ENCODE assay signal across 14 cellular contexts in the genomic region with DNA sequence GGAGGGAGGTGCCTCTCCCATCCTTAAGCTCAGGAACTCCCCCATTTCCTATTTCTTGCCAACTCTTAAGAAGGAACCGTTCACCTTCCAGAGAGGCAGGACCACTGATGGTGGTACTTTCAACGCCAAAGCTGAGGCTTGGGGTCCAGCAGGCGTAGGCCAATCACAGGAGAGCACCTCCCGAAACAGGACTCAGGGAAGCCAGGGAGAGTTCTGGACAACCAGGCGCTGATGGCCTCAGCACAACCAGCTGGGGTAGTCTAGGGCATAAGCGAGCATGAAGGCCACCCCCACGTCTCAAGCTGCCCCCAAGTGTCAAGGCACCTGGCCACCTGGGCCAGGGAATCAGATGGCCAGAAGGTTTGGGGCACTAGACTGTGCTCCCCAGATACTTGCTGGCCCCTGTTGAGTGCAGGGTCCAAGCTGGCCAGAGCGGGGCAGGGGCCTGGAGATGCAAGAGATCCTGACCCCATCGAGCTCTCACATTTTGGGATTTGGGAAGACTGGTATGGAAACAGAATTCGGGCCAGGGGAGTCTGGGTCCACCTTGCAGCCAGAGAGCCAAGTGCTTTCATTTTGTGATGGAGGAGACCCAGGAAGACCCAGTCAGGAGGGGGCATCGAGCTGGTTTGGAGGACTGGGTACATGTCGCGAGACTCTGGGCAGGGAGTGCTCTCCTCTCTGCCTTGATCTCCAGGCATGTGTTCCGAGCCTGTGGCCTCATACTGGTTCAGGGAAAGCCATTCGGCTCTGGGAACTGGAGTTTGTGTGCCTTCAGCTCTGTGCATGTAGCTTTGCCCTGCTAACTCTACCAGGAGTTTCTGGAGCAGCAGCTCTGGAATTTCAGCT. TPM values are rescaled to one million over a fixed set of nuclear protein-coding genes. Genes with fewer than 3 reads are reported as not detected.
DNase-seq lines count a peak whose midpoint lies in the region; ATAC-seq and TF ChIP-seq lines count a peak whose summit lies in the region.
"Had no signal": no experiment of that assay in that cellular context is flagged by ENCODE, and none has a peak within 500 bp of the region (broad histone marks: within the 10 kb centered on the region; RNA-seq: fewer than 3 reads in every experiment).

No MANE protein-coding gene starts in this region.

- peaks cover 4% of the 10 kb centered on the region for H3K27me3 Mint-ChIP-seq in activated CD8-positive, alpha-beta memory T cell treated with anti-CD3 and anti-CD28 coated beads, Interleukin-2, amount 10 ng/mL, durations not matched to agents 7 days and 5 days
- H3K27me3 Mint-ChIP-seq in activated T-cell treated with anti-CD3 and anti-CD28 coated beads, Interleukin-2, amount 50 U/mL, for 72 hours (ENCODE audit: low read depth): no peaks in the 10 kb centered on the region

- H3K9me3 ChIP-seq in mucosa of descending colon: no peaks in the 10 kb centered on the region
- peaks cover 0 to 4% (median 0%) of the 10 kb centered on the region in 4 donors for H3K9me3 ChIP-seq in upper lobe of left lung

- TF ChIP-seq CTCF in mucosa of descending colon (IDR thresholded peaks at IDR 0.05): no peak
- TF ChIP-seq CTCF in upper lobe of left lung (IDR thresholded peaks at IDR 0.05): no peak

- ATAC-seq in activated CD8-positive, alpha-beta memory T cell treated with anti-CD3 and anti-CD28 coated beads, Interleukin-2, amount 10 ng/mL, durations not matched to agents 7 days and 5 days: peak; percentile 41
- peak; percentile 38 to 43 for ATAC-seq in activated T-cell treated with anti-CD3 and anti-CD28 coated beads, Interleukin-2, amount 50 U/mL, for 72 hours (replicated peaks in 1 of 2)
- ATAC-seq in mucosa of descending colon: peak; percentile 29
- ATAC-seq in upper lobe of left lung (ENCODE audit: low FRiP score in 2 of 2): no peak
- no peak for ATAC-seq in HG03442 (IDR thresholded peaks at IDR 0.05; ENCODE audit: unreplicated experiment)
- no peak for ATAC-seq in GM19035 (IDR thresholded peaks at IDR 0.05; ENCODE audit: unreplicated experiment)
- ATAC-seq: A549, esophagus mucosa had no signal

- peak overlapping the region; percentile 93 for H3K27ac Mint-ChIP-seq in activated CD8-positive, alpha-beta memory T cell treated with anti-CD3 and anti-CD28 coated beads, Interleukin-2, amount 10 ng/mL, durations not matched to agents 7 days and 5 days
- peak overlapping the region; percentile 99 for H3K27ac Mint-ChIP-seq in activated T-cell treated with anti-CD3 and anti-CD28 coated beads, Interleukin-2, amount 50 U/mL, for 72 hours

- H3K4me3 ChIP-seq in mucosa of descending colon: no peak overlapping the region
- peak overlapping the region in 3 of 4 donors; percentile 23 to 36 (median 34) for H3K4me3 ChIP-seq in upper lobe of left lung
- H3K4me3 ChIP-seq: A549 had no signal

- no peaks in the 10 kb centered on the region for H3K27me3 ChIP-seq in upper lobe of left lung

- H3K36me3 Mint-ChIP-seq in activated CD8-positive, alpha-beta memory T cell treated with anti-CD3 and anti-CD28 coated beads, Interleukin-2, amount 10 ng/mL, durations not matched to agents 7 days and 5 days: peaks cover 26% of the 10 kb centered on the region
- H3K36me3 Mint-ChIP-seq in activated T-cell treated with anti-CD3 and anti-CD28 coated beads, Interleukin-2, amount 50 U/mL, for 72 hours (ENCODE audit: insufficient read depth in 2 of 2): peaks cover 27 to 44% of the 10 kb centered on the region in 2 donors

- DNase-seq in activated CD8-positive, alpha-beta memory T cell treated with anti-CD3 and anti-CD28 coated beads, Interleukin-2, amount 10 ng/mL, durations not matched to agents 7 days and 5 days: peak; percentile 73
- no peak for DNase-seq in activated CD8-positive, alpha-beta memory T cell treated with anti-CD3 and anti-CD28 coated beads for 24 hours
- peak in 1 of 2 donors; percentile 53 for DNase-seq in activated T-cell treated with anti-CD3 and anti-CD28 coated beads, Interleukin-2, amount 50 U/mL, for 72 hours
- DNase-seq in mucosa of descending colon (peak in 1 of 3 donors; percentile 37), upper lobe of left lung (no peak), cerebellar nuclear complex (lab: John Stamatoyannopoulos, UW) (no peak)
- DNase-seq: caudate nucleus, mesendoderm, NCI-H510A treated with DMSO at 0.1 percent for 48 hours, substantia nigra had no signal

- intact Hi-C loops in mucosa of descending colon (cut with DNase I, micrococcal nuclease): no loop called here

- CTCF ChIA-PET in activated CD8-positive, alpha-beta memory T cell treated with anti-CD3 and anti-CD28 coated beads, Interleukin-2, amount 10 ng/mL, durations not matched to agents 7 days and 5 days (lab: Charles Lee): interaction anchor here (1.0 to 1.4 kb wide), 5 partner anchors 12 to 115 kb away, joined by 3 to 4 read pairs (median 4); no protein-coding TSS in a partner anchor

- peaks cover 45% of the 10 kb centered on the region for H3K4me1 Mint-ChIP-seq in activated CD8-positive, alpha-beta memory T cell treated with anti-CD3 and anti-CD28 coated beads, Interleukin-2, amount 10 ng/mL, durations not matched to agents 7 days and 5 days
- H3K4me1 Mint-ChIP-seq in activated T-cell treated with anti-CD3 and anti-CD28 coated beads, Interleukin-2, amount 50 U/mL, for 72 hours (ENCODE audit: low read depth): peaks cover 60% of the 10 kb centered on the region

- no peak for TF ChIP-seq EP300 in upper lobe of left lung (IDR thresholded peaks at IDR 0.05)

- H3K36me3 ChIP-seq in mucosa of descending colon (ENCODE audit: low read depth): no peaks in the 10 kb centered on the region
- H3K36me3 ChIP-seq in upper lobe of left lung: no peaks in the 10 kb centered on the region

- no peaks in the 10 kb centered on the region for H3K4me1 ChIP-seq in mucosa of descending colon (ENCODE audit: low read depth)
- peaks cover 0 to 7% (median 2%) of the 10 kb centered on the region in 4 donors for H3K4me1 ChIP-seq in upper lobe of left lung
- H3K4me1 ChIP-seq: A549 had no signal

- no peak for TF ChIP-seq POLR2A in upper lobe of left lung (IDR thresholded peaks at IDR 0.05)

- peak overlapping the region in 2 of 4 donors; percentile 66 to 72 for H3K27ac ChIP-seq in upper lobe of left lung
- H3K27ac ChIP-seq: A549 had no signal

- WGBS in upper lobe of left lung, 2 donors: 77 to 85% methylated on average over 9 to 15 of the region's 15 CpGs

- peaks cover 9% of the 10 kb centered on the region for H3K9me3 Mint-ChIP-seq in activated CD8-positive, alpha-beta memory T cell treated with anti-CD3 and anti-CD28 coated beads, Interleukin-2, amount 10 ng/mL, durations not matched to agents 7 days and 5 days (ENCODE audit: low read depth)
- H3K9me3 Mint-ChIP-seq in activated T-cell treated with anti-CD3 and anti-CD28 coated beads, Interleukin-2, amount 50 U/mL, for 72 hours: no peaks in the 10 kb centered on the region

- H3K4me3 Mint-ChIP-seq in activated CD8-positive, alpha-beta memory T cell treated with anti-CD3 and anti-CD28 coated beads, Interleukin-2, amount 10 ng/mL, durations not matched to agents 7 days and 5 days: peak overlapping the region; percentile 80
- H3K4me3 Mint-ChIP-seq in activated T-cell treated with anti-CD3 and anti-CD28 coated beads, Interleukin-2, amount 50 U/mL, for 72 hours: peak overlapping the region; percentile 87 to 93

RNA-seq across cellular contexts. Expression of a gene that starts 0.9 kb away (rescaled TPM):
- 100 to 1,000 TPM; 152 to 181 TPM for total RNA-seq in activated CD8-positive, alpha-beta memory T cell treated with anti-CD3 and anti-CD28 coated beads, Interleukin-2, amount 10 ng/mL, durations not matched to agents 7 days and 5 days
- 100 to 1,000 TPM; 298 to 313 TPM for total RNA-seq in activated T-cell treated with anti-CD3 and anti-CD28 coated beads, Interleukin-2, amount 50 U/mL, for 72 hours
- total RNA-seq in mucosa of descending colon: 1 to 10 TPM; 2.3 to 4.3 (median 2.8) TPM
- total RNA-seq in upper lobe of left lung: 10 to 100 TPM in 2 of 6 donors, 1 to 10 TPM in 4; 3.8 to 27.2 (median 5.3) TPM

RNA-seq across cellular contexts. Expression of a gene that starts 20.4 kb away (rescaled TPM):
- total RNA-seq in activated CD8-positive, alpha-beta memory T cell treated with anti-CD3 and anti-CD28 coated beads, Interleukin-2, amount 10 ng/mL, durations not matched to agents 7 days and 5 days: under 1 TPM; 0.30 to 0.96 TPM
- 1 to 10 TPM; 3.5 to 4.1 TPM for total RNA-seq in activated T-cell treated with anti-CD3 and anti-CD28 coated beads, Interleukin-2, amount 50 U/mL, for 72 hours
- 10 to 100 TPM in 2 of 3 donors, 1 to 10 TPM in 1; 6.2 to 36.8 (median 18.4) TPM for total RNA-seq in mucosa of descending colon
- 100 to 1,000 TPM in 4 of 6 donors, 10 to 100 TPM in 2; 29.5 to 186 (median 115) TPM for total RNA-seq in upper lobe of left lung

RNA-seq across cellular contexts. Expression of a gene that starts 48.1 kb away (rescaled TPM):
- under 1 TPM; 0.52 to 0.93 TPM for total RNA-seq in activated CD8-positive, alpha-beta memory T cell treated with anti-CD3 and anti-CD28 coated beads, Interleukin-2, amount 10 ng/mL, durations not matched to agents 7 days and 5 days
- 1 to 10 TPM; 2.4 to 3.5 TPM for total RNA-seq in activated T-cell treated with anti-CD3 and anti-CD28 coated beads, Interleukin-2, amount 50 U/mL, for 72 hours
- total RNA-seq in mucosa of descending colon (10 to 100 TPM in 1 of 3 donors, 1 to 10 TPM in 2; 3.9 to 11.8 (median 8.5) TPM), upper lobe of left lung (10 to 100 TPM in 2 of 6 donors, 1 to 10 TPM in 4; 3.6 to 18.2 (median 9.4) TPM)

RNA-seq across cellular contexts. Expression of a gene that starts 58.4 kb away (rescaled TPM):
- total RNA-seq in activated CD8-positive, alpha-beta memory T cell treated with anti-CD3 and anti-CD28 coated beads, Interleukin-2, amount 10 ng/mL, durations not matched to agents 7 days and 5 days: 100 to 1,000 TPM; 106 to 121 TPM
- 10 to 100 TPM; 61.9 to 66.3 TPM for total RNA-seq in activated T-cell treated with anti-CD3 and anti-CD28 coated beads, Interleukin-2, amount 50 U/mL, for 72 hours
- 10 to 100 TPM; 35.8 to 95.2 (median 46.6) TPM for total RNA-seq in mucosa of descending colon
- total RNA-seq in upper lobe of left lung: 100 to 1,000 TPM in 5 of 6 donors, 10 to 100 TPM in 1; 27.2 to 153 (median 129) TPM

Comparison
In these comparisons a context has a peak if more than half of its experiments do, and no peak if none do; other contexts are left out.
1. ATAC-seq: peak in activated CD8-positive, alpha-beta memory T cell treated with anti-CD3 and anti-CD28 coated beads, Interleukin-2, amount 10 ng/mL, durations not matched to agents 7 days and 5 days (single experiment), activated T-cell treated with anti-CD3 and anti-CD28 coated beads, Interleukin-2, amount 50 U/mL, for 72 hours (2 of 2) and mucosa of descending colon (single experiment); none in upper lobe of left lung (0 of 2), HG03442 (single experiment) and GM19035 (single experiment).
2. RNA of a gene that starts 0.9 kb away (total RNA-seq): 298 to 313 TPM in activated T-cell treated with anti-CD3 and anti-CD28 coated beads, Interleukin-2, amount 50 U/mL, for 72 hours and 152 to 181 TPM in activated CD8-positive, alpha-beta memory T cell treated with anti-CD3 and anti-CD28 coated beads, Interleukin-2, amount 10 ng/mL, durations not matched to agents 7 days and 5 days; 3.8 to 27.2 TPM in upper lobe of left lung and 2.3 to 4.3 TPM in mucosa of descending colon; every median in the first group is over 4 times any median in the second.